ENCODE assay signal across 29 cellular contexts in genomic region chr12:131434208-131435125, GRCh38.
DNase-seq lines count a peak whose midpoint lies in the region; ATAC-seq, FAIRE-seq and TF ChIP-seq lines count a peak whose summit lies in the region.
"Had no signal": no experiment of that assay in that cellular context is flagged by ENCODE, and none has a peak within 500 bp of the region (broad histone marks: within the 10 kb centered on the region; RNA-seq: fewer than 3 reads in every experiment).

No MANE protein-coding gene starts in this region.

- no peak overlapping the region for H3K23ac ChIP-seq in neuronal stem cell (ENCODE audit: low read depth, low read length, poor library complexity)

- peaks cover 10 to 35% of the 10 kb centered on the region in 2 experiments; a peak in 4 of 5 replicates for H3K4me1 ChIP-seq in K562 (replicated peaks in 1 of 2; ENCODE audit: control insufficient read depth in 2 of 2, insufficient read depth in 2 of 2, low read length in 2 of 2)
- H3K4me1 ChIP-seq in neuronal stem cell (ENCODE audit: control insufficient read depth in 2 of 2, insufficient read depth in 1 of 2, low read depth in 1 of 2, low read length in 2 of 2) = peaks cover 4 to 19% of the 10 kb centered on the region in 2 donors
- H3K4me1 ChIP-seq in Karpas-422 (ENCODE audit: low read length) = no peaks in the 10 kb centered on the region
- H3K4me1 ChIP-seq: tibial artery had no signal

- H2AK5ac ChIP-seq in neuronal stem cell (ENCODE audit: low read depth, low read length) = no peak overlapping the region

- H3K27ac Mint-ChIP-seq in natural killer cell treated with Interleukin-12 subunit alpha and Interleukin-12 subunit beta and Interleukin-15 and Interleukin-18, amount 100 ng/mL, for 72 hours = no peak overlapping the region
- no peak overlapping the region for H3K27ac Mint-ChIP-seq in natural killer cell
- H3K27ac Mint-ChIP-seq: activated CD8-positive, alpha-beta memory T cell treated with anti-CD3 and anti-CD28 coated beads, Interleukin-2, amount 10 ng/mL, durations not matched to agents 7 days and 5 days; activated naive CD4-positive, alpha-beta T cell treated with anti-CD3 and anti-CD28 coated beads, Interleukin-2, amount 50 U/mL, for 72 hours; mesothelial cell of epicardium; nephron progenitor cell; progenitor cell of endocrine pancreas had no signal

- TF ChIP-seq POLR2A in K562 (conservative IDR thresholded peaks at IDR 0.05) = no peak

- H3K4me2 ChIP-seq in K562 (ENCODE audit: insufficient read depth, low read length) (peak overlapping the region; percentile 97), neuronal stem cell (ENCODE audit: insufficient read depth, low read length, poor library complexity, severe bottlenecking) (no peak overlapping the region), Karpas-422 (ENCODE audit: low read depth, low read length, poor library complexity, severe bottlenecking) (no peak overlapping the region)

- no peak overlapping the region for H4K91ac ChIP-seq in neuronal stem cell (ENCODE audit: low read depth, low read length, poor library complexity)

- no peaks in the 10 kb centered on the region for H3K4me1 Mint-ChIP-seq in natural killer cell treated with Interleukin-12 subunit alpha and Interleukin-12 subunit beta and Interleukin-15 and Interleukin-18, amount 100 ng/mL, for 72 hours (ENCODE audit: low read depth in 2 of 2)
- no peaks in the 10 kb centered on the region for H3K4me1 Mint-ChIP-seq in natural killer cell
- H3K4me1 Mint-ChIP-seq: activated CD8-positive, alpha-beta memory T cell treated with anti-CD3 and anti-CD28 coated beads, Interleukin-2, amount 10 ng/mL, durations not matched to agents 7 days and 5 days had no signal

- peak overlapping the region; percentile 47 for H3K14ac ChIP-seq in neuronal stem cell (ENCODE audit: low read length)

- no peaks in the 10 kb centered on the region for H3K9me3 Mint-ChIP-seq in natural killer cell treated with Interleukin-12 subunit alpha and Interleukin-12 subunit beta and Interleukin-15 and Interleukin-18, amount 100 ng/mL, for 72 hours
- no peaks in the 10 kb centered on the region for H3K9me3 Mint-ChIP-seq in natural killer cell
- H3K9me3 Mint-ChIP-seq: activated naive CD4-positive, alpha-beta T cell treated with anti-CD3 and anti-CD28 coated beads, Interleukin-2, amount 50 U/mL, for 72 hours; mesothelial cell of epicardium had no signal

- peak overlapping the region; percentile 64 to 74 for H3K9ac ChIP-seq in K562 (ENCODE audit: insufficient read depth in 1 of 2, low read depth in 2 of 2, low read length in 2 of 2)
- no peak overlapping the region for H3K9ac ChIP-seq in neuronal stem cell (ENCODE audit: low read depth, low read length, poor library complexity)
- H3K9ac ChIP-seq in Karpas-422 (ENCODE audit: low read length) = no peak overlapping the region

- H3K27ac ChIP-seq in K562 (ENCODE audit: extremely low read depth, low read depth, low read length) (peak overlapping the region; percentile 72), neuronal stem cell (replicated peaks; ENCODE audit: low read length) (no peak overlapping the region), Karpas-422 (ENCODE audit: low read length) (no peak overlapping the region)
- H3K27ac ChIP-seq: tibial artery had no signal

- H2BK15ac ChIP-seq in neuronal stem cell (ENCODE audit: low read length) = no peak overlapping the region

- BruUV-seq in K562 (replicated peaks; lab: Mats Ljungman, UMichigan) = no TSS peak

- no peak overlapping the region for H2BK12ac ChIP-seq in neuronal stem cell (ENCODE audit: low read length)

- peak; percentile 98 for FAIRE-seq in K562 (lab: Jason Lieb, UNC)
- FAIRE-seq: endothelial cell of umbilical vein, H1, TTC549 had no signal

- POLR2A ChIA-PET in K562 (lab: Yijun Ruan, JAX) = interaction anchor here (0.6 to 1.0 kb wide), 2 partner anchors 21 to 517 kb away, joined by 3 to 5 read pairs; no protein-coding TSS in a partner anchor

- no peak overlapping the region for H2BK5ac ChIP-seq in neuronal stem cell (ENCODE audit: low read length)

- no peak for ATAC-seq in natural killer cell treated with Interleukin-12 subunit alpha and Interleukin-12 subunit beta and Interleukin-15 and Interleukin-18, amount 100 ng/mL, for 72 hours
- ATAC-seq in natural killer cell (no peak), K562 (peak; percentile 88), HG02870 (IDR thresholded peaks at IDR 0.05; ENCODE audit: unreplicated experiment) (no peak)
- ATAC-seq: activated CD8-positive, alpha-beta memory T cell treated with anti-CD3 and anti-CD28 coated beads, Interleukin-2, amount 10 ng/mL, durations not matched to agents 7 days and 5 days; left cardiac atrium had no signal

- H3K79me1 ChIP-seq in neuronal stem cell (ENCODE audit: low read depth, low read length) = no peaks in the 10 kb centered on the region

- H2AFZ ChIP-seq in K562 (ENCODE audit: low read depth, low read length) (peak overlapping the region; percentile 94), neuronal stem cell (ENCODE audit: low read length) (peak overlapping the region; percentile 0), Karpas-422 (ENCODE audit: low read length) (no peak overlapping the region)

- no peak overlapping the region for H3K4ac ChIP-seq in neuronal stem cell (ENCODE audit: low read length)

- no peak overlapping the region for H3K18ac ChIP-seq in neuronal stem cell (ENCODE audit: low read length)

- TF ChIP-seq CTCF in natural killer cell (IDR thresholded peaks at IDR 0.05) (no peak), K562 (IDR thresholded peaks at IDR 0.05 in 2 of 3, conservative IDR thresholded peaks at IDR 0.05 in 1 of 3; ENCODE audit: insufficient read depth in 2 of 3, low read depth in 1 of 3, low read length in 3 of 3) (no peak)

- no peaks in the 10 kb centered on the region for H3K9me2 ChIP-seq in Karpas-422 (replicated peaks; ENCODE audit: insufficient read depth, low read length)

- H3K36me3 ChIP-seq in K562 (ENCODE audit: control insufficient read depth, insufficient read depth, low read length) (no peaks in the 10 kb centered on the region), neuronal stem cell (replicated peaks in 1 of 2; ENCODE audit: control insufficient read depth in 2 of 2, insufficient read depth in 2 of 2, low read length in 2 of 2) (no peaks in the 10 kb centered on the region), Karpas-422 (ENCODE audit: insufficient read depth, low read length) (no peaks in the 10 kb centered on the region)
- H3K36me3 ChIP-seq: tibial artery had no signal

- H3K79me2 ChIP-seq in K562 (ENCODE audit: control insufficient read depth, insufficient read depth, low read length) (no peaks in the 10 kb centered on the region), Karpas-422 (ENCODE audit: low read length) (no peaks in the 10 kb centered on the region)

- CTCF ChIA-PET in K562 (lab: Yijun Ruan, JAX; ENCODE audit: low intra/inter-chr PET ratio) = no interaction called here

- H3K27me3 Mint-ChIP-seq in natural killer cell treated with Interleukin-12 subunit alpha and Interleukin-12 subunit beta and Interleukin-15 and Interleukin-18, amount 100 ng/mL, for 72 hours = peaks cover 12 to 15% of the 10 kb centered on the region in 2 donors
- H3K27me3 Mint-ChIP-seq in natural killer cell (ENCODE audit: low read depth in 2 of 2) = peaks cover 4 to 14% of the 10 kb centered on the region in 2 donors

- no peak overlapping the region for H3K4me3 Mint-ChIP-seq in natural killer cell treated with Interleukin-12 subunit alpha and Interleukin-12 subunit beta and Interleukin-15 and Interleukin-18, amount 100 ng/mL, for 72 hours
- H3K4me3 Mint-ChIP-seq in natural killer cell = no peak overlapping the region
- H3K4me3 Mint-ChIP-seq: activated CD8-positive, alpha-beta memory T cell treated with anti-CD3 and anti-CD28 coated beads, Interleukin-2, amount 10 ng/mL, durations not matched to agents 7 days and 5 days; mesothelial cell of epicardium; nephron progenitor cell had no signal

- DNase-seq in natural killer cell treated with Interleukin-12 subunit alpha and Interleukin-12 subunit beta and Interleukin-15 and Interleukin-18, amount 100 ng/mL, for 72 hours (ENCODE audit: low spot score) = peak; percentile 34
- DNase-seq in natural killer cell = no peak
- DNase-seq in K562 (ENCODE audit: extremely low read depth in 1 of 4, low spot score in 3 of 4) = peak; percentile 42 to 88 (median 61)
- no peak for DNase-seq in neuronal stem cell (ENCODE audit: low spot score)
- DNase-seq in Karpas-422 = no peak
- no peak for DNase-seq in nucleus accumbens (lab: John Stamatoyannopoulos, UW)
- no peak for DNase-seq in stimulated activated CD4-positive, alpha-beta T cell treated with anti-CD3 and anti-CD28 coated beads, Interleukin-2, amount 100 ng/mL, for 24 hours
- DNase-seq: activated CD4-positive, alpha-beta T cell treated with anti-CD3 and anti-CD28 coated beads for 4 hours; activated CD8-positive, alpha-beta memory T cell treated with anti-CD3 and anti-CD28 coated beads, Interleukin-2, amount 10 ng/mL, durations not matched to agents 7 days and 5 days; aorta; caudate nucleus; dermis blood vessel endothelial cell; glutamatergic neuron; IMR-90; left cardiac atrium; MM.1S; NCI-H1436; NCI-H524 treated with DMSO at 0.1 percent for 48 hours; nephron progenitor cell; SIG-M5; stimulated activated naive CD4-positive, alpha-beta T cell treated with Interleukin-2 at 50 U/mL for 16 hours had no signal

- WGBS in K562 (ENCODE audit: insufficient coverage, low coverage, missing lambda C conversion rate) = 2% methylated on average over 19 of the region's 28 CpGs
- WGBS in neuronal stem cell (ENCODE audit: extremely low coverage in 2 of 2, insufficient read length in 2 of 2, insufficient replicate concordance in 1 of 2), 2 donors = no CpG with 5 or more reads among the region's 28 CpGs

- H3K9me3 ChIP-seq in K562 (replicated peaks; ENCODE audit: control insufficient read depth, insufficient read depth, low read depth, low read length) = no peaks in the 10 kb centered on the region
- no peaks in the 10 kb centered on the region for H3K9me3 ChIP-seq in neuronal stem cell (replicated peaks in 1 of 2; ENCODE audit: control insufficient read depth in 2 of 2, insufficient read depth in 1 of 2, low read depth in 1 of 2, low read length in 2 of 2)
- no peaks in the 10 kb centered on the region for H3K9me3 ChIP-seq in Karpas-422 (ENCODE audit: low read length)

- no peak; a peak in 1 of 4 replicates for TF ChIP-seq RAD21 in K562 (CRISPR knock-in tag; conservative IDR thresholded peaks at IDR 0.05 in 1 of 2, IDR thresholded peaks at IDR 0.05 in 1 of 2)

- H4K8ac ChIP-seq in neuronal stem cell (ENCODE audit: low read depth, low read length) = no peak overlapping the region

- H3K36me3 Mint-ChIP-seq in natural killer cell treated with Interleukin-12 subunit alpha and Interleukin-12 subunit beta and Interleukin-15 and Interleukin-18, amount 100 ng/mL, for 72 hours = no peaks in the 10 kb centered on the region
- H3K36me3 Mint-ChIP-seq in natural killer cell = no peaks in the 10 kb centered on the region
- H3K36me3 Mint-ChIP-seq: activated CD8-positive, alpha-beta memory T cell treated with anti-CD3 and anti-CD28 coated beads, Interleukin-2, amount 10 ng/mL, durations not matched to agents 7 days and 5 days; mesothelial cell of epicardium had no signal

- TF ChIP-seq EP300 in K562 (IDR thresholded peaks at IDR 0.05; ENCODE audit: low read length) = peak; percentile 67; the same call in 1 of the 2 replicates

- in situ Hi-C loops in K562 (cut with MboI) = no loop called here

- H3K4me3 ChIP-seq in K562 (peak overlapping the region; percentile 37), neuronal stem cell (ENCODE audit: low read length in 2 of 2) (peak overlapping the region in 1 of 2 donors; percentile 7), Karpas-422 (ENCODE audit: low read length) (no peak overlapping the region)
- H3K4me3 ChIP-seq: tibial artery had no signal

- H3K27me3 ChIP-seq in K562 (ENCODE audit: control insufficient read depth in 2 of 2, insufficient read depth in 2 of 2, low read length in 2 of 2) (peaks cover 0 to 7% of the 10 kb centered on the region in 2 experiments; a peak in 2 of 5 replicates), neuronal stem cell (ENCODE audit: control insufficient read depth in 3 of 3, insufficient read depth in 3 of 3, low read depth in 1 of 3, low read length in 3 of 3) (no peaks in the 10 kb centered on the region), Karpas-422 (ENCODE audit: low read length) (no peaks in the 10 kb centered on the region)

- no peaks in the 10 kb centered on the region for H3K9me1 ChIP-seq in K562 (ENCODE audit: control insufficient read depth, insufficient read depth, low read length)

- intact Hi-C loops in natural killer cell (cut with micrococcal nuclease) = no loop called here
- intact Hi-C loops in K562 (cut with micrococcal nuclease) = no loop called here

- H4K20me1 ChIP-seq in K562 (replicated peaks; ENCODE audit: control insufficient read depth, insufficient read depth, low read length) (no peaks in the 10 kb centered on the region), Karpas-422 (ENCODE audit: insufficient read depth, low read depth, low read length) (no peaks in the 10 kb centered on the region)

- H2BK120ac ChIP-seq in neuronal stem cell (ENCODE audit: low read depth, low read length) = no peak overlapping the region

Comparison
In these comparisons a context has a peak if more than half of its experiments do, and no peak if none do; other contexts are left out.
1. DNase-seq: peak in natural killer cell treated with Interleukin-12 subunit alpha and Interleukin-12 subunit beta and Interleukin-15 and Interleukin-18, amount 100 ng/mL, for 72 hours (single experiment) and K562 (4 of 4); none in natural killer cell (single experiment), neuronal stem cell (single experiment), Karpas-422 (single experiment), nucleus accumbens (0 of 56) and stimulated activated CD4-positive, alpha-beta T cell treated with anti-CD3 and anti-CD28 coated beads, Interleukin-2, amount 100 ng/mL, for 24 hours (0 of 2).
2. H3K9ac ChIP-seq: peak in K562 (2 of 2); none in neuronal stem cell (single experiment) and Karpas-422 (single experiment).